Comparison of ENCODE assay signal across 36 cellular contexts in genomic region chr9:70941191-70941590, GRCh38.
"Had no signal": no experiment of that assay in that cellular context is flagged by ENCODE, and none has a peak within 500 bp of the region (broad histone marks: within the 10 kb centered on the region; RNA-seq: fewer than 3 reads in every experiment).

No MANE protein-coding gene starts in this region.

- H3K9me3 ChIP-seq: MG63 had no signal

- DNase-seq: Karpas-422, Kasumi-1, MG63, MM.1S, MV-4-11, NCI-H1048, NCI-H1092, NCI-H1092 treated with DMSO at 0.1 percent for 48 hours, NCI-H1105, NCI-H1105 treated with DMSO at 0.1 percent for 48 hours, NCI-H1417, NCI-H1417 treated with DMSO at 0.1 percent for 48 hours, NCI-H1436, NCI-H1436 treated with DMSO at 0.1 percent for 48 hours, NCI-H146, NCI-H1694, NCI-H1694 treated with DMSO at 0.1 percent for 48 hours, NCI-H187, NCI-H187 treated with DMSO at 0.1 percent for 48 hours, NCI-H1930, NCI-H2029, NCI-H2029 treated with DMSO at 0.1 percent for 48 hours, NCI-H2081, NCI-H2081 treated with DMSO at 0.1 percent for 48 hours, NCI-H2107, NCI-H2171, NCI-H2171 treated with DMSO at 0.1 percent for 48 hours, NCI-H2227 treated with DMSO at 0.1 percent for 48 hours, NCI-H226, NCI-H345, NCI-H446, NCI-H446 treated with DMSO at 0.1 percent for 48 hours, NCI-H510A, NCI-H510A treated with DMSO at 0.1 percent for 48 hours, NCI-H524, NCI-H524 treated with DMSO at 0.1 percent for 48 hours had no signal

- H3K4me3 ChIP-seq: MG63 had no signal

- H3K36me3 ChIP-seq: MG63 had no signal

- H3K27me3 ChIP-seq: MG63 had no signal
